ENCODE assay signal across 26 cellular contexts in genomic region chr1:117571496-117571895, GRCh38. TPM values are rescaled to one million over a fixed set of nuclear protein-coding genes. Genes with fewer than 3 reads are reported as not detected.
DNase-seq lines count a peak whose midpoint lies in the region; ATAC-seq and TF ChIP-seq lines count a peak whose summit lies in the region.
"Had no signal": no experiment of that assay in that cellular context is flagged by ENCODE, and none has a peak within 500 bp of the region (broad histone marks: within the 10 kb centered on the region; RNA-seq: fewer than 3 reads in every experiment).

No MANE protein-coding gene starts in this region.

- intact Hi-C loops in body of pancreas (cut with DNase I): no loop called here
- intact Hi-C loops in transverse colon (cut with DNase I; ENCODE audit: low total_unique reads): no loop called here

- in situ Hi-C loops in transverse colon (cut with MboI; ENCODE audit: low pct_ligation_motif_present in 1 of 4, low pct_unique_long_range_greater_than_20kb in 1 of 4, low sequenced_read_pairs in 3 of 4): no loop called here

- ATAC-seq in body of pancreas (no peak), GM18505 (IDR thresholded peaks at IDR 0.05; ENCODE audit: unreplicated experiment) (no peak)
- ATAC-seq: HepG2, sciatic nerve had no signal

- TF ChIP-seq CTCF in body of pancreas (IDR thresholded peaks at IDR 0.05) (no peak), transverse colon (IDR thresholded peaks at IDR 0.05) (no peak), RWPE1 (conservative IDR thresholded peaks at IDR 0.05; ENCODE audit: low read depth) (no peak)

- CTCF ChIA-PET in RWPE1 (lab: Yijun Ruan, JAX): no interaction called here

- H3K27ac ChIP-seq in body of pancreas (peak overlapping the region; percentile 67 to 81 (median 75)), transverse colon (peak overlapping the region; percentile 59 to 78 (median 66)), RWPE1 (no peak overlapping the region)
- H3K27ac ChIP-seq: brain microvascular endothelial cell, Peyer's patch, SJSA1 had no signal

- TF ChIP-seq EP300 in transverse colon (IDR thresholded peaks at IDR 0.05; ENCODE audit: low read depth): no peak

- POLR2A ChIA-PET in RWPE1 (lab: Yijun Ruan, JAX; ENCODE audit: low non-redundant PET): no interaction called here

- H3K4me1 ChIP-seq in body of pancreas (peaks cover 63% of the 10 kb centered on the region), transverse colon (peaks cover 0 to 34% (median 17%) of the 10 kb centered on the region in 4 donors)
- H3K4me1 ChIP-seq: Peyer's patch, SJSA1 had no signal

- H3K36me3 ChIP-seq in body of pancreas (replicated peaks in 1 of 2; ENCODE audit: insufficient read depth in 1 of 2, low read depth in 2 of 2) (no peaks in the 10 kb centered on the region), transverse colon (no peaks in the 10 kb centered on the region)
- H3K36me3 ChIP-seq: brain microvascular endothelial cell, Peyer's patch, SJSA1 had no signal

- 42 to 65% methylated on average over 5 of the region's 5 CpGs for WGBS in body of pancreas, 2 donors
- WGBS in transverse colon (ENCODE audit: low coverage in 1 of 2), 2 donors: 50 to 54% methylated on average over 3 to 5 of the region's 5 CpGs

- DNase-seq in DMS53 (lab: John Stamatoyannopoulos, UW) (peak; percentile 38), DMS53 treated with DMSO at 0.1 percent for 48 hours (lab: John Stamatoyannopoulos, UW; ENCODE audit: unreplicated experiment) (no peak), body of pancreas (no peak), mesenteric fat pad (ENCODE audit: low spot score) (peak; percentile 26), transverse colon (peak; percentile 33), NCI-H146 treated with DMSO at 0.1 percent for 48 hours (lab: John Stamatoyannopoulos, UW; ENCODE audit: unreplicated experiment) (no peak), RWPE1 (ENCODE audit: low spot score) (no peak)
- DNase-seq: 8988T; activated naive CD4-positive, alpha-beta T cell treated with Interleukin-2 at 50 U/mL for 16 hours; brain microvascular endothelial cell; effector CD4-positive, alpha-beta T cell; glutamatergic neuron; kidney; NCI-H1105; NCI-H1930; NCI-H524 treated with DMSO at 0.1 percent for 48 hours; NK-92 treated with Interleukin-12 subunit alpha and Interleukin-12 subunit beta, amount 100 ng/mL, for 24 hours; stimulated activated CD4-positive, alpha-beta T cell treated with anti-CD3 and anti-CD28 coated beads, Interleukin-4, amount 100 ng/mL, for 24 hours; stimulated activated naive B cell treated with anti-CD40 and anti-IgM and Interleukin-4, amounts not matched to agents 10 μg/mL and 1 μg/mL and 100 μg/mL, for 72 hours had no signal

- H3K4me3 ChIP-seq in body of pancreas (no peak overlapping the region), transverse colon (no peak overlapping the region)
- H3K4me3 ChIP-seq: lung, Peyer's patch, SJSA1 had no signal

- TF ChIP-seq POLR2A in body of pancreas (IDR thresholded peaks at IDR 0.05): no peak
- TF ChIP-seq POLR2A in transverse colon (IDR thresholded peaks at IDR 0.05): no peak
- no peak for TF ChIP-seq POLR2A in GM18505 (IDR thresholded peaks at IDR 0.05; ENCODE audit: borderline replicate concordance, extremely low read depth, insufficient read depth, insufficient read length)

- H3K9me3 ChIP-seq in body of pancreas: no peaks in the 10 kb centered on the region
- no peaks in the 10 kb centered on the region for H3K9me3 ChIP-seq in transverse colon
- H3K9me3 ChIP-seq: Peyer's patch, SJSA1 had no signal

- H3K27me3 ChIP-seq in body of pancreas (no peaks in the 10 kb centered on the region), transverse colon (no peaks in the 10 kb centered on the region)
- H3K27me3 ChIP-seq: brain microvascular endothelial cell, Peyer's patch, SJSA1 had no signal

RNA-seq across cellular contexts. Expression of gene TENT5C, which starts 34.4 kb away (rescaled TPM):
- 10 to 100 TPM; 30.0 to 39.7 TPM for total RNA-seq in body of pancreas
- total RNA-seq in mesenteric fat pad: 2.5 TPM
- 10 to 100 TPM in 3 of 4 donors, 1 to 10 TPM in 1; 3.4 to 30.8 (median 18.1) TPM for total RNA-seq in transverse colon
- total RNA-seq: epithelial cell of proximal tubule had no signal

Comparison
In these comparisons a context has a peak if more than half of its experiments do, and no peak if none do; other contexts are left out.
1. DNase-seq: peak in DMS53 (single experiment), mesenteric fat pad (single experiment) and transverse colon (single experiment); none in DMS53 treated with DMSO at 0.1 percent for 48 hours (single experiment), body of pancreas (0 of 4), NCI-H146 treated with DMSO at 0.1 percent for 48 hours (single experiment) and RWPE1 (single experiment).